ENCODE assay signal across 29 cellular contexts in the genomic region with DNA sequence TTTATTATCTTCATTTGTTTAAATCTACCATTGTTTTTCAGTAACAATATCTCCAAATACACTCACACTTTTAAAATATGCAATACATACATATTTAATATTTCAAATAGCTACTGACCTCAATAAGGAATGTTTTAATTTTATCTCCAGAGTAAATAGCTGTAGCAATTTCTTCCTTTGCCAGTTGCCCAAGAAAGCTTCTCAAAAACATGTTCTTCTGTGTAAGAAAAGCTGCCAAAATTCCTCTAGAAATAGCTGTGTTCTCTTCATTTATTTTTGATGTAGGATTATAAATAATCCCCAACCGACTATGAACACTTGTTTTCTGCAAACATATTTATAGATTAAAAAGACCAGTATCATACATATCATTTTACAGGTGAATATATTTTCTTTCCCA.
"Had no signal": no experiment of that assay in that cellular context is flagged by ENCODE, and none has a peak within 500 bp of the region (broad histone marks: within the 10 kb centered on the region; RNA-seq: fewer than 3 reads in every experiment).

No MANE protein-coding gene starts in this region.

- H3K4me3 Mint-ChIP-seq: dendritic cell treated with granulocyte-macrophage colony-stimulating factor and Interleukin-4, amounts not matched to agents 40 ng/mL and 50 ng/mL, for 4 days; endodermal cell; memory B cell; natural killer cell; stimulated activated naive B cell treated with anti-CD40 and anti-IgM and Interleukin-4, amounts not matched to agents 10 μg/mL and 1 μg/mL and 100 μg/mL, for 72 hours; stimulated activated naive CD8-positive, alpha-beta T cell treated with anti-CD3 and anti-CD28 coated beads, Interleukin-15, Interleukin-2, amounts not matched to agents 100 ng/mL and 50 ng/mL, for 24 hours had no signal

- H3K27ac ChIP-seq: colonic mucosa, epithelial cell of prostate, gastrocnemius medialis, hepatocyte, ovary, psoas muscle, suprapubic skin, transverse colon, upper lobe of right lung, uterus had no signal

- H3K27me3 Mint-ChIP-seq: dendritic cell treated with granulocyte-macrophage colony-stimulating factor and Interleukin-4, amounts not matched to agents 40 ng/mL and 50 ng/mL, for 4 days; memory B cell; stimulated activated naive B cell treated with anti-CD40 and anti-IgM and Interleukin-4, amounts not matched to agents 10 μg/mL and 1 μg/mL and 100 μg/mL, for 72 hours; stimulated activated naive CD8-positive, alpha-beta T cell treated with anti-CD3 and anti-CD28 coated beads, Interleukin-15, Interleukin-2, amounts not matched to agents 100 ng/mL and 50 ng/mL, for 24 hours had no signal

- H3K36me3 ChIP-seq: colonic mucosa, gastrocnemius medialis, ovary, upper lobe of right lung, uterus had no signal

- ATAC-seq: esophagus mucosa; gastrocnemius medialis; natural killer cell; psoas muscle; right cardiac atrium; stimulated activated naive B cell treated with anti-CD40 and anti-IgM and Interleukin-4, amounts not matched to agents 10 μg/mL and 1 μg/mL and 100 μg/mL, for 72 hours; upper lobe of right lung had no signal

- H3K27me3 ChIP-seq: colonic mucosa, gastrocnemius medialis, hepatocyte, ovary, suprapubic skin, transverse colon, upper lobe of right lung, uterus had no signal

- H3K9me3 Mint-ChIP-seq: memory B cell; stimulated activated naive CD8-positive, alpha-beta T cell treated with anti-CD3 and anti-CD28 coated beads, Interleukin-15, Interleukin-2, amounts not matched to agents 100 ng/mL and 50 ng/mL, for 24 hours had no signal

- DNase-seq: colonic mucosa; effector CD8-positive, alpha-beta T cell; endodermal cell; foreskin fibroblast; gastrocnemius medialis; head of caudate nucleus; islet precursor cell; kidney glomerular epithelial cell; natural killer cell; occipital lobe; ovary; posterior cingulate gyrus; psoas muscle; right cardiac atrium; small intestine; stimulated activated CD4-positive, alpha-beta T cell treated with anti-CD3 and anti-CD28 coated beads, Interleukin-15, amount 100 ng/mL, for 24 hours; stimulated activated CD4-positive, alpha-beta T cell treated with anti-CD3 and anti-CD28 coated beads, Interleukin-2, amount 100 ng/mL, for 48 hours; stimulated activated naive B cell treated with anti-CD40 and anti-IgM and Interleukin-4, amounts not matched to agents 10 μg/mL and 1 μg/mL and 100 μg/mL, for 72 hours; transverse colon; upper lobe of right lung; uterus had no signal

- H3K36me3 Mint-ChIP-seq: stimulated activated naive B cell treated with anti-CD40 and anti-IgM and Interleukin-4, amounts not matched to agents 10 μg/mL and 1 μg/mL and 100 μg/mL, for 72 hours had no signal

- H3K4me3 ChIP-seq: colonic mucosa, gastrocnemius medialis, hepatocyte, lung, ovary, psoas muscle, suprapubic skin, transverse colon, upper lobe of right lung, uterus had no signal

- H3K27ac Mint-ChIP-seq: dendritic cell treated with granulocyte-macrophage colony-stimulating factor and Interleukin-4, amounts not matched to agents 40 ng/mL and 50 ng/mL, for 4 days; endodermal cell; memory B cell; natural killer cell; stimulated activated naive B cell treated with anti-CD40 and anti-IgM and Interleukin-4, amounts not matched to agents 10 μg/mL and 1 μg/mL and 100 μg/mL, for 72 hours; stimulated activated naive CD8-positive, alpha-beta T cell treated with anti-CD3 and anti-CD28 coated beads, Interleukin-15, Interleukin-2, amounts not matched to agents 100 ng/mL and 50 ng/mL, for 24 hours had no signal

- H3K4me1 Mint-ChIP-seq: endodermal cell; memory B cell; natural killer cell; stimulated activated naive B cell treated with anti-CD40 and anti-IgM and Interleukin-4, amounts not matched to agents 10 μg/mL and 1 μg/mL and 100 μg/mL, for 72 hours had no signal

- H3K4me1 ChIP-seq: colonic mucosa, gastrocnemius medialis, psoas muscle, suprapubic skin, transverse colon, upper lobe of right lung, uterus had no signal

- H3K9me3 ChIP-seq: colonic mucosa, gastrocnemius medialis, ovary, suprapubic skin, transverse colon, upper lobe of right lung, uterus had no signal
